9 cellular contexts compared by ENCODE assay signal in genomic region chr7:91288208-91288824, GRCh38. TPM values are rescaled to one million over a fixed set of nuclear protein-coding genes. Genes with fewer than 3 reads are reported as not detected.
DNase-seq lines count a peak whose midpoint lies in the region; ATAC-seq and TF ChIP-seq lines count a peak whose summit lies in the region.
"Had no signal": no experiment of that assay in that cellular context is flagged by ENCODE, and none has a peak within 500 bp of the region (broad histone marks: within the 10 kb centered on the region; RNA-seq: fewer than 3 reads in every experiment).

No MANE protein-coding gene starts in this region.

- H3K9me3 Mint-ChIP-seq in HFFc6, result no peaks in the 10 kb centered on the region
- H3K9me3 Mint-ChIP-seq: T-helper 1 cell treated with Interleukin-12 subunit alpha and Interleukin-12 subunit beta and Interleukin-4 antibody, amounts not matched to agents 30 μg/mL and 1 μg/mL, for 36 hours had no signal

- 82 to 96% methylated on average over 3 of the region's 3 CpGs for WGBS in testis, 2 donors

- H3K4me3 ChIP-seq in GM12864 (ENCODE audit: low read depth, low read length) (no peak overlapping the region), testis (no peak overlapping the region)

- no peaks in the 10 kb centered on the region for H3K27me3 ChIP-seq in testis

- H3K36me3 Mint-ChIP-seq in HFFc6 (ENCODE audit: low read depth), result no peaks in the 10 kb centered on the region

- peaks cover 10% of the 10 kb centered on the region for H3K27me3 Mint-ChIP-seq in HFFc6 (ENCODE audit: insufficient read depth)

- TF ChIP-seq POLR2A in testis (IDR thresholded peaks at IDR 0.05), result no peak

- H3K9me3 ChIP-seq in testis, result no peaks in the 10 kb centered on the region

- peaks cover 22% of the 10 kb centered on the region for H3K4me1 Mint-ChIP-seq in HFFc6 (ENCODE audit: low read depth)

- H3K4me1 ChIP-seq in testis, result no peaks in the 10 kb centered on the region

- no peak for ATAC-seq in HG03280 (IDR thresholded peaks at IDR 0.05; ENCODE audit: unreplicated experiment)

- no peak overlapping the region for H3K4me3 Mint-ChIP-seq in HFFc6
- H3K4me3 Mint-ChIP-seq: T-helper 1 cell treated with Interleukin-12 subunit alpha and Interleukin-12 subunit beta and Interleukin-4 antibody, amounts not matched to agents 30 μg/mL and 1 μg/mL, for 36 hours had no signal

- no peak overlapping the region for H3K27ac Mint-ChIP-seq in HFFc6
- H3K27ac Mint-ChIP-seq: T-helper 1 cell treated with Interleukin-12 subunit alpha and Interleukin-12 subunit beta and Interleukin-4 antibody, amounts not matched to agents 30 μg/mL and 1 μg/mL, for 36 hours had no signal

- DNase-seq in GM12864 (ENCODE audit: low read depth), result no peak
- no peak for DNase-seq in HFFc6
- DNase-seq in RPMI8226, result peak; percentile 40
- peak in 36 of 42 donors; percentile 18 to 86 (median 61) for DNase-seq in head of caudate nucleus
- peak; percentile 73 for DNase-seq in testis
- no peak for DNase-seq in activated CD4-positive, CD25-positive, alpha-beta regulatory T cell (lab: John Stamatoyannopoulos, UW)
- no peak for DNase-seq in DMS79 treated with DMSO at 0.1 percent for 48 hours (lab: John Stamatoyannopoulos, UW)

- intact Hi-C loops in head of caudate nucleus (cut with DNase I), result no loop called here
- intact Hi-C loops in testis (cut with DNase I; ENCODE audit: low total_unique reads), result no loop called here

- TF ChIP-seq CTCF in GM12864 (IDR thresholded peaks at IDR 0.05; ENCODE audit: low read depth, low read length, missing control alignments), result peak; percentile 70
- TF ChIP-seq CTCF in HFFc6 (IDR thresholded peaks at IDR 0.05), result peak; percentile 63
- peak; percentile 24 to 27 (median 27) for TF ChIP-seq CTCF in testis (IDR thresholded peaks at IDR 0.05)

- H3K36me3 ChIP-seq in testis (ENCODE audit: low read depth, missing control alignments), result no peaks in the 10 kb centered on the region

- no peak overlapping the region for H3K27ac ChIP-seq in testis

RNA-seq across cellular contexts. Expression of gene FZD1, which starts 24.1 kb away (rescaled TPM):
- total RNA-seq in HFFc6 (2021; fragmentation: NEBNext Ultra II Directional; extraction: Animal tissue kit (Norgen Biotek cat#: 25700)), result 10 to 100 TPM in 3 of 6 experiments, 1 to 10 TPM in 3; 9.0 to 11.1 (median 9.9) TPM
- total RNA-seq in testis, result 1 to 10 TPM; 6.9 to 9.5 TPM
- 5.9 TPM for polyA plus RNA-seq in testis (ENCODE audit: insufficient read depth, low read depth, low replicate concordance)

Comparison
In these comparisons a context has a peak if more than half of its experiments do, and no peak if none do; other contexts are left out.
1. DNase-seq: peak in RPMI8226 (single experiment), head of caudate nucleus (36 of 42) and testis (single experiment); none in GM12864 (single experiment), HFFc6 (single experiment), activated CD4-positive, CD25-positive, alpha-beta regulatory T cell (0 of 4) and DMS79 treated with DMSO at 0.1 percent for 48 hours (single experiment).
2. Peak in every context shown above with its lines, with median percentiles within 50 percentile points of each other: CTCF ChIP-seq.